Comparison of ENCODE assay signal across 8 cellular contexts in genomic region chr15:70259030-70259424, GRCh38.
DNase-seq lines count a peak whose midpoint lies in the region; ATAC-seq, FAIRE-seq and TF ChIP-seq lines count a peak whose summit lies in the region.

No MANE protein-coding gene starts in this region.

- no peaks in the 10 kb centered on the region for H3K79me2 ChIP-seq in fibroblast of lung (ENCODE audit: control insufficient read depth, insufficient read depth, low read length)

- peaks cover 50% of the 10 kb centered on the region for H3K4me1 Mint-ChIP-seq in activated CD4-positive, alpha-beta T cell treated with anti-CD3 and anti-CD28 coated beads, Interleukin-2, amount 10 ng/mL, durations not matched to agents 7 days and 5 days

- H3K27ac ChIP-seq in fibroblast of lung (ENCODE audit: insufficient read depth, low read length) (no peak overlapping the region), ovary (no peak overlapping the region)

- WGBS in ovary, 3 donors = 23 to 34% (median 30%) methylated on average over 11 of the region's 11 CpGs

- H3K9me3 ChIP-seq in fibroblast of lung (ENCODE audit: control insufficient read depth, insufficient read depth, low read depth, low read length) (no peaks in the 10 kb centered on the region), ovary (no peaks in the 10 kb centered on the region)

- no peaks in the 10 kb centered on the region for H3K36me3 Mint-ChIP-seq in activated CD4-positive, alpha-beta T cell treated with anti-CD3 and anti-CD28 coated beads, Interleukin-2, amount 10 ng/mL, durations not matched to agents 7 days and 5 days (ENCODE audit: low read depth)

- H3K4me3 ChIP-seq in fibroblast of lung (replicated peaks in 1 of 4; ENCODE audit: control extremely low read depth in 1 of 4, insufficient read depth in 1 of 4, low read depth in 3 of 4, low read length in 4 of 4) (no peak overlapping the region), ovary (no peak overlapping the region)

- no peak overlapping the region for H3K4me2 ChIP-seq in fibroblast of lung (ENCODE audit: extremely low read depth, insufficient read depth, low read length)

- CTCF ChIA-PET in activated CD4-positive, alpha-beta T cell treated with anti-CD3 and anti-CD28 coated beads, Interleukin-2, amount 10 ng/mL, durations not matched to agents 7 days and 5 days (lab: Charles Lee) = interaction anchor here (0.7 to 1.7 kb wide), 5 partner anchors 11 to 207 kb away, joined by 3 to 5 read pairs (median 4); no protein-coding TSS in a partner anchor

- H4K20me1 ChIP-seq in fibroblast of lung (ENCODE audit: control insufficient read depth, extremely low read depth, insufficient read depth, low read length) = no peaks in the 10 kb centered on the region

- peak overlapping the region; percentile 88 for H3K27ac Mint-ChIP-seq in activated CD4-positive, alpha-beta T cell treated with anti-CD3 and anti-CD28 coated beads, Interleukin-2, amount 10 ng/mL, durations not matched to agents 7 days and 5 days

- H2AFZ ChIP-seq in fibroblast of lung (ENCODE audit: low read length) = no peak overlapping the region

- peak; percentile 82 for DNase-seq in DMS53 (lab: John Stamatoyannopoulos, UW)
- DNase-seq in activated CD4-positive, alpha-beta T cell treated with anti-CD3 and anti-CD28 coated beads, Interleukin-2, amount 10 ng/mL, durations not matched to agents 7 days and 5 days = peak; percentile 52
- peak; percentile 66 to 69 for DNase-seq in fibroblast of lung (ENCODE audit: low read depth in 2 of 2)
- peak; percentile 59 to 69 (median 63) for DNase-seq in ovary
- DNase-seq in GM12892 (ENCODE audit: insufficient read length) = no peak
- no peak for DNase-seq in T1000 (lab: John Stamatoyannopoulos, UW)

- TF ChIP-seq CTCF in fibroblast of lung (conservative IDR thresholded peaks at IDR 0.05 in 1 of 2, IDR thresholded peaks at IDR 0.05 in 1 of 2; ENCODE audit: low read depth in 1 of 2, low read length in 2 of 2) (no peak), ovary (IDR thresholded peaks at IDR 0.05) (no peak)

- FAIRE-seq in GM12892 (lab: Jason Lieb, UNC) = no peak

- H3K4me1 ChIP-seq in fibroblast of lung (ENCODE audit: control insufficient read depth, extremely low read depth, insufficient read depth, low read length) (peaks cover 2% of the 10 kb centered on the region), ovary (ENCODE audit: insufficient read depth) (peaks cover 4% of the 10 kb centered on the region)

- no peak for TF ChIP-seq EP300 in ovary (IDR thresholded peaks at IDR 0.05)

- peak; percentile 27 for ATAC-seq in HG03354 (IDR thresholded peaks at IDR 0.05; ENCODE audit: poor library complexity, severe bottlenecking, unreplicated experiment)
- ATAC-seq in HG03460 (IDR thresholded peaks at IDR 0.05; ENCODE audit: unreplicated experiment) = no peak

- intact Hi-C loops in ovary (cut with DNase I) = loop anchor here in 2 of 4 donors (10.0 kb wide), 2 partner anchors 164 to 774 kb away; partner anchors contain the start of gene TLE3 (in 1 of the 2)

- POLR2A ChIA-PET in activated CD4-positive, alpha-beta T cell treated with anti-CD3 and anti-CD28 coated beads, Interleukin-2, amount 10 ng/mL, durations not matched to agents 7 days and 5 days (lab: Charles Lee) = no interaction called here

- H3K27me3 Mint-ChIP-seq in activated CD4-positive, alpha-beta T cell treated with anti-CD3 and anti-CD28 coated beads, Interleukin-2, amount 10 ng/mL, durations not matched to agents 7 days and 5 days = peaks cover 13% of the 10 kb centered on the region

- no peaks in the 10 kb centered on the region for H3K9me3 Mint-ChIP-seq in activated CD4-positive, alpha-beta T cell treated with anti-CD3 and anti-CD28 coated beads, Interleukin-2, amount 10 ng/mL, durations not matched to agents 7 days and 5 days

- no peak overlapping the region for H3K9ac ChIP-seq in fibroblast of lung (ENCODE audit: insufficient read depth, low read length)

- H3K4me3 Mint-ChIP-seq in activated CD4-positive, alpha-beta T cell treated with anti-CD3 and anti-CD28 coated beads, Interleukin-2, amount 10 ng/mL, durations not matched to agents 7 days and 5 days = no peak overlapping the region

- no peaks in the 10 kb centered on the region for H3K36me3 ChIP-seq in fibroblast of lung (ENCODE audit: control insufficient read depth, insufficient read depth, low read length)
- H3K36me3 ChIP-seq in ovary = no peaks in the 10 kb centered on the region

- TF ChIP-seq POLR2A in ovary (IDR thresholded peaks at IDR 0.05) = no peak
- no peak for TF ChIP-seq POLR2A in GM12892 (IDR thresholded peaks at IDR 0.05; ENCODE audit: low read depth, low read length)

- H3K27me3 ChIP-seq in fibroblast of lung (ENCODE audit: control insufficient read depth, insufficient read depth, low read length) (peaks cover 6% of the 10 kb centered on the region), ovary (no peaks in the 10 kb centered on the region)

Comparison
In these comparisons a context has a peak if more than half of its experiments do, and no peak if none do; other contexts are left out.
1. DNase-seq: peak in DMS53 (single experiment), activated CD4-positive, alpha-beta T cell treated with anti-CD3 and anti-CD28 coated beads, Interleukin-2, amount 10 ng/mL, durations not matched to agents 7 days and 5 days (single experiment), fibroblast of lung (2 of 2) and ovary (5 of 5); none in GM12892 (single experiment) and T1000 (single experiment).